Comparison of ENCODE assay signal across 18 cellular contexts in genomic region chr20:51450984-51451383, GRCh38.
DNase-seq lines count a peak whose midpoint lies in the region; ATAC-seq and TF ChIP-seq lines count a peak whose summit lies in the region.
"Had no signal": no experiment of that assay in that cellular context is flagged by ENCODE, and none has a peak within 500 bp of the region (broad histone marks: within the 10 kb centered on the region; RNA-seq: fewer than 3 reads in every experiment).

No MANE protein-coding gene starts in this region.

- no peak overlapping the region for H3K4me3 ChIP-seq in osteoblast (ENCODE audit: insufficient read depth, low read length)
- H3K4me3 ChIP-seq: BLaER1, K562 had no signal

- no peak overlapping the region for H3K27ac ChIP-seq in osteoblast (ENCODE audit: low read depth, low read length)
- H3K27ac ChIP-seq: BLaER1, HL-60 had no signal

- H2AFZ ChIP-seq in osteoblast (ENCODE audit: low read length), result no peak overlapping the region

- no peak for TF ChIP-seq CTCF in natural killer cell (IDR thresholded peaks at IDR 0.05)
- TF ChIP-seq CTCF in osteoblast (IDR thresholded peaks at IDR 0.05; ENCODE audit: extremely low read depth, low read depth, low read length), result no peak

- peaks cover 16% of the 10 kb centered on the region for H3K4me1 Mint-ChIP-seq in activated CD4-positive, alpha-beta T cell treated with anti-CD3 and anti-CD28 coated beads, Interleukin-2, amount 10 ng/mL, durations not matched to agents 7 days and 5 days
- H3K4me1 Mint-ChIP-seq in stimulated activated naive CD8-positive, alpha-beta T cell treated with anti-CD3 and anti-CD28 coated beads, Interleukin-15, Interleukin-2, amounts not matched to agents 100 ng/mL and 50 ng/mL, for 24 hours (ENCODE audit: low read depth), result peaks cover 22% of the 10 kb centered on the region
- peaks cover 61 to 62% of the 10 kb centered on the region in 2 donors for H3K4me1 Mint-ChIP-seq in natural killer cell

- ATAC-seq in stimulated activated naive CD8-positive, alpha-beta T cell treated with anti-CD3 and anti-CD28 coated beads, Interleukin-15, Interleukin-2, amounts not matched to agents 100 U/mL and 50 U/mL, for 24 hours, result no peak
- ATAC-seq in natural killer cell (no peak), HG03159 (IDR thresholded peaks at IDR 0.05; ENCODE audit: unreplicated experiment) (no peak)
- ATAC-seq: K562 had no signal

- H3K9me3 ChIP-seq in osteoblast (ENCODE audit: low read depth, low read length), result no peaks in the 10 kb centered on the region

- H3K27me3 ChIP-seq in osteoblast (ENCODE audit: insufficient read depth, low read length), result no peaks in the 10 kb centered on the region
- H3K27me3 ChIP-seq: BLaER1 had no signal

- peaks cover 22% of the 10 kb centered on the region for H3K4me1 ChIP-seq in osteoblast (ENCODE audit: insufficient read depth, low read length)

- no peak overlapping the region for H3K4me3 Mint-ChIP-seq in activated CD4-positive, alpha-beta T cell treated with anti-CD3 and anti-CD28 coated beads, Interleukin-2, amount 10 ng/mL, durations not matched to agents 7 days and 5 days
- H3K4me3 Mint-ChIP-seq in stimulated activated naive CD8-positive, alpha-beta T cell treated with anti-CD3 and anti-CD28 coated beads, Interleukin-15, Interleukin-2, amounts not matched to agents 100 ng/mL and 50 ng/mL, for 24 hours, result no peak overlapping the region
- H3K4me3 Mint-ChIP-seq in natural killer cell, result no peak overlapping the region
- H3K4me3 Mint-ChIP-seq: HFFc6 had no signal

- no peaks in the 10 kb centered on the region for H3K79me2 ChIP-seq in osteoblast (ENCODE audit: insufficient read depth, low read length)

- H3K36me3 Mint-ChIP-seq in activated CD4-positive, alpha-beta T cell treated with anti-CD3 and anti-CD28 coated beads, Interleukin-2, amount 10 ng/mL, durations not matched to agents 7 days and 5 days (ENCODE audit: low read depth), result peaks cover 71% of the 10 kb centered on the region
- peaks cover 70% of the 10 kb centered on the region for H3K36me3 Mint-ChIP-seq in stimulated activated naive CD8-positive, alpha-beta T cell treated with anti-CD3 and anti-CD28 coated beads, Interleukin-15, Interleukin-2, amounts not matched to agents 100 ng/mL and 50 ng/mL, for 24 hours (ENCODE audit: low read depth)
- H3K36me3 Mint-ChIP-seq in natural killer cell, result peaks cover 30% of the 10 kb centered on the region

- DNase-seq in activated CD4-positive, alpha-beta T cell treated with anti-CD3 and anti-CD28 coated beads, Interleukin-2, amount 10 ng/mL, durations not matched to agents 7 days and 5 days, result no peak
- no peak for DNase-seq in activated CD4-positive, alpha-beta T cell treated with anti-CD3 and anti-CD28 coated beads, Interleukin-2, amount 50 U/mL, for 4 hours
- DNase-seq in stimulated activated naive CD8-positive, alpha-beta T cell treated with anti-CD3 and anti-CD28 coated beads, Interleukin-15, Interleukin-2, amounts not matched to agents 100 U/mL and 50 U/mL, for 24 hours, result no peak
- no peak for DNase-seq in natural killer cell
- DNase-seq in midbrain (lab: John Stamatoyannopoulos, UW), result no peak
- DNase-seq in osteoblast (ENCODE audit: insufficient read length, low spot score, missing footprints), result no peak
- DNase-seq: 8988T; HFFc6; NCI-H146; NCI-H2081 treated with DMSO at 0.1 percent for 48 hours; NCI-H2227 treated with DMSO at 0.1 percent for 48 hours; NCI-H69; NK-92 treated with Interleukin-12 subunit alpha and Interleukin-12 subunit beta, amount 100 ng/mL, for 24 hours had no signal

- H3K4me2 ChIP-seq in osteoblast (ENCODE audit: insufficient read depth, low read length), result no peak overlapping the region
- H3K4me2 ChIP-seq: BLaER1 had no signal

- peaks cover 2% of the 10 kb centered on the region for H3K9me3 Mint-ChIP-seq in activated CD4-positive, alpha-beta T cell treated with anti-CD3 and anti-CD28 coated beads, Interleukin-2, amount 10 ng/mL, durations not matched to agents 7 days and 5 days
- no peaks in the 10 kb centered on the region for H3K9me3 Mint-ChIP-seq in stimulated activated naive CD8-positive, alpha-beta T cell treated with anti-CD3 and anti-CD28 coated beads, Interleukin-15, Interleukin-2, amounts not matched to agents 100 ng/mL and 50 ng/mL, for 24 hours
- no peaks in the 10 kb centered on the region for H3K9me3 Mint-ChIP-seq in natural killer cell
- H3K9me3 Mint-ChIP-seq: HFFc6 had no signal

- CTCF ChIA-PET in activated CD4-positive, alpha-beta T cell treated with anti-CD3 and anti-CD28 coated beads, Interleukin-2, amount 10 ng/mL, durations not matched to agents 7 days and 5 days (lab: Charles Lee), result interaction anchor here (0.8 to 1.3 kb wide), 2 partner anchors 20 to 28 kb away, joined by 3 read pairs; no protein-coding TSS in a partner anchor

- no peaks in the 10 kb centered on the region for H4K20me1 ChIP-seq in osteoblast (ENCODE audit: insufficient read depth, low read length)
- H4K20me1 ChIP-seq: BLaER1 had no signal

- POLR2A ChIA-PET in activated CD4-positive, alpha-beta T cell treated with anti-CD3 and anti-CD28 coated beads, Interleukin-2, amount 10 ng/mL, durations not matched to agents 7 days and 5 days (lab: Charles Lee), result no interaction called here

- intact Hi-C loops in natural killer cell (cut with micrococcal nuclease), result no loop called here

- H3K27me3 Mint-ChIP-seq in activated CD4-positive, alpha-beta T cell treated with anti-CD3 and anti-CD28 coated beads, Interleukin-2, amount 10 ng/mL, durations not matched to agents 7 days and 5 days, result no peaks in the 10 kb centered on the region
- no peaks in the 10 kb centered on the region for H3K27me3 Mint-ChIP-seq in stimulated activated naive CD8-positive, alpha-beta T cell treated with anti-CD3 and anti-CD28 coated beads, Interleukin-15, Interleukin-2, amounts not matched to agents 100 ng/mL and 50 ng/mL, for 24 hours
- H3K27me3 Mint-ChIP-seq in natural killer cell (ENCODE audit: low read depth in 2 of 2), result no peaks in the 10 kb centered on the region

- H3K36me3 ChIP-seq in osteoblast (ENCODE audit: insufficient read depth, low read length), result no peaks in the 10 kb centered on the region

- H3K27ac Mint-ChIP-seq in activated CD4-positive, alpha-beta T cell treated with anti-CD3 and anti-CD28 coated beads, Interleukin-2, amount 10 ng/mL, durations not matched to agents 7 days and 5 days, result peak overlapping the region; percentile 15
- peak overlapping the region; percentile 57 for H3K27ac Mint-ChIP-seq in stimulated activated naive CD8-positive, alpha-beta T cell treated with anti-CD3 and anti-CD28 coated beads, Interleukin-15, Interleukin-2, amounts not matched to agents 100 ng/mL and 50 ng/mL, for 24 hours
- H3K27ac Mint-ChIP-seq in natural killer cell, result peak overlapping the region; percentile 71 to 84
- H3K27ac Mint-ChIP-seq: HFFc6 had no signal

Comparison
In these comparisons a context has a peak if more than half of its experiments do, and no peak if none do; other contexts are left out.
1. H3K27ac Mint-ChIP-seq: peak in every context shown above with its lines; median percentile 78 in natural killer cell; 57 in stimulated activated naive CD8-positive, alpha-beta T cell treated with anti-CD3 and anti-CD28 coated beads, Interleukin-15, Interleukin-2, amounts not matched to agents 100 ng/mL and 50 ng/mL, for 24 hours; 15 in activated CD4-positive, alpha-beta T cell treated with anti-CD3 and anti-CD28 coated beads, Interleukin-2, amount 10 ng/mL, durations not matched to agents 7 days and 5 days.